In genomic region chr9:37954581-37954981, GRCh38 we compare ENCODE assay signal across 8 cellular contexts. TPM values are rescaled to one million over a fixed set of nuclear protein-coding genes. Genes with fewer than 3 reads are reported as not detected.
DNase-seq lines count a peak whose midpoint lies in the region; ATAC-seq, FAIRE-seq and TF ChIP-seq lines count a peak whose summit lies in the region.

No MANE protein-coding gene starts in this region.

- H3K27me3 ChIP-seq in GM12878 (replicated peaks in 1 of 2; ENCODE audit: control insufficient read depth in 2 of 2, insufficient read depth in 2 of 2, low read length in 1 of 2): no peaks in the 10 kb centered on the region

- TF ChIP-seq EP300 in A549 (IDR thresholded peaks at IDR 0.05) (no peak), GM12878 (IDR thresholded peaks at IDR 0.05; ENCODE audit: borderline replicate concordance in 1 of 2, control insufficient read depth in 1 of 2, low read depth in 2 of 2, low read length in 2 of 2) (no peak)

- SMC1A ChIA-PET in GM12878 (lab: Charles Lee; ENCODE audit: uncharacterized antibody, unreplicated experiment): interaction anchor here (0.5 to 2.4 kb wide), 7 partner anchors 39 to 152 kb away, joined by 3 to 10 read pairs (median 3); no protein-coding TSS in a partner anchor

- no peak overlapping the region for H3K4me3 ChIP-seq in A549
- no peak overlapping the region for H3K4me3 ChIP-seq in GM12878

- no peak for TF ChIP-seq POLR2A in A549 (IDR thresholded peaks at IDR 0.05; ENCODE audit: low read length)
- no peak for TF ChIP-seq POLR2A in GM12878 (IDR thresholded peaks at IDR 0.05; ENCODE audit: low read depth, low read length)

- no peaks in the 10 kb centered on the region for H3K36me3 ChIP-seq in GM12878 (ENCODE audit: control insufficient read depth in 2 of 2, insufficient read depth in 2 of 2, low read length in 1 of 2)

- DNase-seq in A549 (ENCODE audit: low read depth in 1 of 2, low spot score in 1 of 2) (no peak), GM12878 (ENCODE audit: low read depth, low spot score) (peak; percentile 41), NCI-H1417 (lab: John Stamatoyannopoulos, UW) (no peak), SKM-1 treated with dmso at 0.1 percent for 144 hours (lab: John Stamatoyannopoulos, UW; ENCODE audit: unreplicated experiment) (no peak)
- DNase-seq in stimulated activated naive CD4-positive, alpha-beta T cell treated with Interleukin-2 at 50 U/mL for 16 hours (lab: John Stamatoyannopoulos, UW): no peak
- DNase-seq in central memory CD4-positive, alpha-beta T cell: no peak

- intact Hi-C loops in GM12878 (cut with micrococcal nuclease; ENCODE audit: unreplicated experiment): no loop called here

- H3K4me1 ChIP-seq in A549 (peaks cover 66% of the 10 kb centered on the region), GM12878 (ENCODE audit: control insufficient read depth, insufficient read depth, low read length) (peaks cover 30% of the 10 kb centered on the region)

- POLR2A ChIA-PET in A549 (lab: Yijun Ruan, JAX) (no interaction called here), GM12878 (lab: Charles Lee) (interaction anchor here (0.7 to 1.2 kb wide), 2 partner anchors 107 to 109 kb away, joined by 3 to 4 read pairs; no protein-coding TSS in a partner anchor)

- TF ChIP-seq RAD21 in A549 (conservative IDR thresholded peaks at IDR 0.05 in 1 of 2, IDR thresholded peaks at IDR 0.05 in 1 of 2) (no peak), GM12878 (IDR thresholded peaks at IDR 0.05; ENCODE audit: insufficient read depth, low read depth, low read length) (no peak)

- peak overlapping the region; percentile 69 for H3K4me2 ChIP-seq in A549
- peak overlapping the region; percentile 72 for H3K4me2 ChIP-seq in GM12878 (ENCODE audit: control insufficient read depth, insufficient read depth)

- no peaks in the 10 kb centered on the region for H4K20me1 ChIP-seq in GM12878 (ENCODE audit: control insufficient read depth, insufficient read depth)

- no peak for TF ChIP-seq CTCF in A549 (IDR thresholded peaks at IDR 0.05)
- TF ChIP-seq CTCF in GM12878 (IDR thresholded peaks at IDR 0.05 in 2 of 3, conservative IDR thresholded peaks at IDR 0.05 in 1 of 3; ENCODE audit: control insufficient read depth in 2 of 3, extremely low read depth in 1 of 3, insufficient read depth in 1 of 3, low read depth in 3 of 3, low read length in 3 of 3): no peak

- WGBS in A549 (ENCODE audit: missing lambda C conversion rate): 60% methylated on average over 3 of the region's 3 CpGs
- 15% methylated on average over 3 of the region's 3 CpGs for WGBS in GM12878 (ENCODE audit: insufficient coverage, insufficient replicate concordance, low lambda C conversion rate, missing lambda C conversion rate)

- no peak overlapping the region for H2AFZ ChIP-seq in GM12878 (ENCODE audit: control insufficient read depth, low read depth, low read length)

- H3K9me3 ChIP-seq in A549 (no peaks in the 10 kb centered on the region), GM12878 (replicated peaks; ENCODE audit: control insufficient read depth, insufficient read depth, low read length) (no peaks in the 10 kb centered on the region)

- CTCF ChIA-PET in A549 (lab: Yijun Ruan, JAX) (interaction anchor here (1.0 to 1.8 kb wide), 5 partner anchors 14 to 133 kb away, joined by 3 to 6 read pairs (median 4); no protein-coding TSS in a partner anchor), GM12878 (lab: Yijun Ruan, JAX) (interaction anchor here (0.6 to 1.7 kb wide), 6 partner anchors 12 to 179 kb away, joined by 3 to 7 read pairs (median 3); partner anchors contain the start of gene SLC25A51)

- ATAC-seq in A549 (no peak), GM19043 (IDR thresholded peaks at IDR 0.05; ENCODE audit: low read depth, unreplicated experiment) (peak; percentile 44), HG02981 (IDR thresholded peaks at IDR 0.05; ENCODE audit: unreplicated experiment) (peak; percentile 37), GM12878 (peak; percentile 65)

- H3K27ac ChIP-seq in A549 (peak overlapping the region; percentile 81 to 91), GM12878 (ENCODE audit: control insufficient read depth, insufficient read depth) (peak overlapping the region; percentile 71; the same call in 1 of the 2 replicates)

- H3K79me2 ChIP-seq in GM12878 (ENCODE audit: control insufficient read depth, insufficient read depth, low read length): no peaks in the 10 kb centered on the region

- in situ Hi-C loops in GM12878 (cut with MboI): no loop called here

- BruUV-seq in GM12878 (replicated peaks; lab: Mats Ljungman, UMichigan): no TSS peak

- RAD21 ChIA-PET in GM12878 (lab: Charles Lee; ENCODE audit: unreplicated experiment): interaction anchor here (1.0 to 1.8 kb wide), 3 partner anchors 40 to 107 kb away, joined by 3 to 9 read pairs (median 6); no protein-coding TSS in a partner anchor

- H3K9ac ChIP-seq in GM12878 (ENCODE audit: control insufficient read depth, insufficient read depth, low read length): no peak overlapping the region

- FAIRE-seq in A549 (lab: Jason Lieb, UNC) (no peak), GM12878 (lab: Jason Lieb, UNC) (peak; percentile 87)

TF ChIP-seq in A549, 52 proteins besides CTCF, POLR2A, EP300 and RAD21 (continues in another document):
- TF ChIP-seq BHLHE40 (IDR thresholded peaks at IDR 0.05; ENCODE audit: low read depth, low read length): no peak
- TF ChIP-seq PBX3 (IDR thresholded peaks at IDR 0.05): no peak
- TF ChIP-seq PHF8 (IDR thresholded peaks at IDR 0.05; ENCODE audit: borderline replicate concordance, low read depth): no peak
- no peak for TF ChIP-seq SMC3 (IDR thresholded peaks at IDR 0.05)
- TF ChIP-seq HES2 (IDR thresholded peaks at IDR 0.05): no peak

TF ChIP-seq in GM12878, 131 proteins besides CTCF, POLR2A, EP300 and RAD21 (continues in another document):
- no peak for TF ChIP-seq ELK1 (IDR thresholded peaks at IDR 0.05; ENCODE audit: low read depth, low read length)
- TF ChIP-seq ETV6 (conservative IDR thresholded peaks at IDR 0.05 in 1 of 2, IDR thresholded peaks at IDR 0.05 in 1 of 2; ENCODE audit: borderline replicate concordance in 1 of 2, low read depth in 1 of 2): 0 out of 4 replicates have a peak, but pooled peaks of 1 of the 2 experiments have one; percentile 14
- TF ChIP-seq PBX3 (IDR thresholded peaks at IDR 0.05; ENCODE audit: insufficient replicate concordance, low read depth, low read length): peak; percentile 51
- TF ChIP-seq KDM1A (IDR thresholded peaks at IDR 0.05; ENCODE audit: borderline replicate concordance): no peak
- TF ChIP-seq JUNB (IDR thresholded peaks at IDR 0.05): peak; percentile 28; the same call in 1 of the 2 replicates

RNA-seq across cellular contexts. Expression of gene SLC25A51, which starts 50.7 kb away (rescaled TPM):
- polyA plus RNA-seq in A549 (2011; rRNA removed) (24.3 and 29.2 TPM in 2 replicates), A549 (2017; fragmentation: RNase III; extraction: RNeasy Plus Mini Kit Qiagen cat#74134 plus additional on column Dnase treatment) (16.6 to 18.0 TPM (median 17.2 TPM) in 3 replicates), GM12878 (2011; rRNA removed) (25.3 and 25.5 TPM in 2 replicates), GM12878 (2014; fragmentation: Illumina TruSeq; extraction: Trizol) (11.7 and 13.8 TPM in 2 replicates), GM12878 (2014; fragmentation: Nextera tagmentation; extraction: Ambion mirVana) (1 to 10 TPM; 3.8 to 6.1 TPM), GM12878 (2014; rRNA removed) (11.2 and 12.7 TPM in 2 replicates), GM12878 (2016; fragmentation: Nextera tagmentation; extraction: Ambion mirVana) (10 to 100 TPM; 10.8 to 11.2 TPM)
- 11.8 and 14.5 TPM in 2 replicates for polyA plus RNA-seq in A549 (2012; cell fraction: cytosol; rRNA removed)
- 5.7 and 8.7 TPM in 2 replicates for polyA plus RNA-seq in A549 (2012; cell fraction: nucleus; rRNA removed)
- 62.7 and 65.7 TPM in 2 replicates for polyA minus RNA-seq in A549 (2011; rRNA and poly(A)+ RNA removed)
- total RNA-seq in GM12878 (2013; cell fraction: nucleolus; rRNA removed): 44.6 and 50.8 TPM in 2 replicates
- total RNA-seq in GM12878 (2014; rRNA removed) (29.2 and 29.3 TPM in 2 replicates), GM12878 (2014; rRNA removed; fragmentation: Illumina TruSeq; extraction: Trizol) (27.5 and 27.7 TPM in 2 replicates), GM12878 (2021) (23.9 and 24.2 TPM in 2 replicates)
- polyA plus RNA-seq in GM12878 (2011; ENCODE audit: low read depth): 10.3 TPM
- 19.1 and 20.3 TPM in 2 replicates for polyA plus RNA-seq in GM12878 (2011; cell fraction: cytosol; rRNA removed)
- polyA plus RNA-seq in GM12878 (2011; cell fraction: nucleus; rRNA removed): 13.1 and 14.7 TPM in 2 replicates
- 7.9 and 9.2 TPM in 2 replicates for polyA plus RNA-seq in GM12878 (2012)
- 69.3 and 75.2 TPM in 2 replicates for polyA minus RNA-seq in GM12878 (2011; rRNA and poly(A)+ RNA removed)
- polyA minus RNA-seq in GM12878 (2011; cell fraction: cytosol; rRNA and poly(A)+ RNA removed): 17.4 and 20.7 TPM in 2 replicates
- 14.7 and 25.9 TPM in 2 replicates for polyA minus RNA-seq in GM12878 (2011; cell fraction: nucleus; rRNA and poly(A)+ RNA removed)

Comparison
In these comparisons a context has a peak if more than half of its experiments do, and no peak if none do; other contexts are left out.
1. ATAC-seq: peak in GM19043 (single experiment), HG02981 (single experiment) and GM12878 (single experiment); none in A549 (0 of 2).
2. Of the 24 proteins assayed by ChIP-seq in both GM12878 and A549: peak only in GM12878: JUNB and PBX3; only in A549: none; in both: none; in neither: 22.